Comparison of ENCODE assay signal across 8 cellular contexts in genomic region chrX:107117993-107118321, GRCh38. TPM values are rescaled to one million over a fixed set of nuclear protein-coding genes. Genes with fewer than 3 reads are reported as not detected.
DNase-seq lines count a peak whose midpoint lies in the region; ATAC-seq and TF ChIP-seq lines count a peak whose summit lies in the region.

No MANE protein-coding gene starts in this region.

- H3K36me3 ChIP-seq in DND-41 (ENCODE audit: insufficient read depth, low read length) (peaks cover 38% of the 10 kb centered on the region), body of pancreas (replicated peaks in 1 of 2; ENCODE audit: insufficient read depth in 1 of 2, low read depth in 2 of 2) (peaks cover 0 to 4% of the 10 kb centered on the region in 2 donors), stomach smooth muscle (ENCODE audit: control insufficient read depth in 2 of 2, insufficient read depth in 2 of 2, low read length in 2 of 2) (peaks cover 6 to 14% of the 10 kb centered on the region in 2 donors)

- peak overlapping the region; percentile 84 for H2AFZ ChIP-seq in DND-41 (ENCODE audit: low read depth, low read length)

- ATAC-seq in DND-41 (ENCODE audit: insufficient read depth, low read depth) (peak; percentile 10; the same call in 1 of the 3 replicates), HG03108 (IDR thresholded peaks at IDR 0.05; ENCODE audit: unreplicated experiment) (peak; percentile 18), body of pancreas (peak; percentile 10), HG03342 (IDR thresholded peaks at IDR 0.05; ENCODE audit: unreplicated experiment) (no peak)

- H4K20me1 ChIP-seq in DND-41 (ENCODE audit: insufficient read depth, low read length): no peaks in the 10 kb centered on the region

- TF ChIP-seq CTCF in DND-41 (IDR thresholded peaks at IDR 0.05; ENCODE audit: borderline replicate concordance, extremely low read depth, low read length, poor library complexity, severe bottlenecking): no peak
- TF ChIP-seq CTCF in body of pancreas (IDR thresholded peaks at IDR 0.05): no peak

- H3K9ac ChIP-seq in DND-41 (ENCODE audit: low read depth, low read length): peak overlapping the region; percentile 77
- H3K9ac ChIP-seq in stomach smooth muscle (ENCODE audit: low read length in 2 of 2): peak overlapping the region; percentile 60 to 68

- peak overlapping the region; percentile 89 for H3K27ac ChIP-seq in DND-41 (ENCODE audit: low read length)
- peak overlapping the region in 2 of 4 donors; percentile 55 to 74 for H3K27ac ChIP-seq in body of pancreas
- H3K27ac ChIP-seq in stomach smooth muscle (ENCODE audit: low read length): no peak overlapping the region

- 0 to 6% methylated on average over 2 to 8 of the region's 8 CpGs for WGBS in body of pancreas, 2 donors

- in situ Hi-C loops in KBM-7 (cut with MboI; ENCODE audit: low pct_unique_long_range_greater_than_20kb, low sequenced_read_pairs): no loop called here

- no peaks in the 10 kb centered on the region for H3K9me3 ChIP-seq in DND-41 (ENCODE audit: insufficient read depth, low read length, severe bottlenecking)
- no peaks in the 10 kb centered on the region for H3K9me3 ChIP-seq in body of pancreas
- no peaks in the 10 kb centered on the region for H3K9me3 ChIP-seq in stomach smooth muscle (ENCODE audit: control insufficient read depth in 2 of 2, low read length in 2 of 2)

- peaks cover 20% of the 10 kb centered on the region for H3K79me2 ChIP-seq in DND-41 (ENCODE audit: insufficient read depth, low read length)

- peak overlapping the region; percentile 66 for H3K4me2 ChIP-seq in DND-41 (ENCODE audit: insufficient read depth, low read length)

- TF ChIP-seq POLR2A in body of pancreas (IDR thresholded peaks at IDR 0.05): no peak

- H3K27me3 ChIP-seq in DND-41 (ENCODE audit: insufficient read depth, low read length, poor library complexity) (no peaks in the 10 kb centered on the region), body of pancreas (no peaks in the 10 kb centered on the region), stomach smooth muscle (ENCODE audit: control insufficient read depth in 1 of 2, insufficient read depth in 2 of 2, low read length in 2 of 2) (no peaks in the 10 kb centered on the region)

- H3K4me3 ChIP-seq in DND-41 (ENCODE audit: low read depth in 1 of 2, low read length in 2 of 2): peak overlapping the region; percentile 60 to 72; a peak in 3 of 4 replicates
- peak overlapping the region; percentile 12 to 50 for H3K4me3 ChIP-seq in body of pancreas
- peak overlapping the region; percentile 75 to 79 for H3K4me3 ChIP-seq in stomach smooth muscle (ENCODE audit: low read length in 2 of 2)

- DNase-seq in DND-41: no peak
- DNase-seq in body of pancreas: no peak
- peak; percentile 4 for DNase-seq in iris pigment epithelial cell (ENCODE audit: low read depth)
- DNase-seq in KBM-7: no peak
- DNase-seq in stimulated activated CD4-positive, alpha-beta T cell treated with anti-CD3 and anti-CD28 coated beads, Interleukin-4, amount 100 ng/mL, for 1 hour: no peak

- intact Hi-C loops in body of pancreas (cut with DNase I): no loop called here

- H3K4me1 ChIP-seq in DND-41 (ENCODE audit: insufficient read depth, low read length) (peaks cover 22% of the 10 kb centered on the region), body of pancreas (peaks cover 7% of the 10 kb centered on the region), stomach smooth muscle (ENCODE audit: control insufficient read depth, insufficient read depth, low read length) (peaks cover 4% of the 10 kb centered on the region)

RNA-seq across cellular contexts. Expression of gene RBM41, which starts 0.7 kb away (rescaled TPM):
- total RNA-seq in body of pancreas: 10 to 100 TPM; 10.1 to 11.2 TPM
